Comparison of ENCODE assay signal across 16 cellular contexts in genomic region chr17:83196973-83197880, GRCh38.
A peak's percentile ranks its signal among the peaks of the same experiment; 100 is the strongest.
DNase-seq lines count a peak whose midpoint lies in the region; ATAC-seq, FAIRE-seq and TF ChIP-seq lines count a peak whose summit lies in the region.
"Had no signal": no experiment of that assay in that cellular context is flagged by ENCODE, and none has a peak within 500 bp of the region (broad histone marks: within the 10 kb centered on the region; RNA-seq: fewer than 3 reads in every experiment).

No MANE protein-coding gene starts in this region.

- POLR2A ChIA-PET in activated naive CD8-positive, alpha-beta T cell treated with anti-CD3 and anti-CD28 coated beads, Interleukin-2, amount 10 ng/mL, durations not matched to agents 7 days and 5 days (lab: Charles Lee), result no interaction called here

- peak; percentile 19 for DNase-seq in activated naive CD8-positive, alpha-beta T cell treated with anti-CD3 and anti-CD28 coated beads, Interleukin-2, amount 10 ng/mL, durations not matched to agents 7 days and 5 days
- DNase-seq in activated naive CD8-positive, alpha-beta T cell treated with anti-CD3 and anti-CD28 coated beads for 36 hours, result no peak
- peak; percentile 1 to 8 (median 6) for DNase-seq in body of pancreas
- DNase-seq in lower lobe of right lung, result peak; percentile 42
- DNase-seq in urothelium cell line (ENCODE audit: low spot score), result no peak
- no peak for DNase-seq in Calu3
- no peak for DNase-seq in Karpas-422
- DNase-seq in DMS53 treated with DMSO at 0.1 percent for 48 hours (lab: John Stamatoyannopoulos, UW; ENCODE audit: unreplicated experiment), result no peak
- DNase-seq: CD4-positive, alpha-beta T cell; endodermal cell; H9; hippocampal formation; NCI-H1417; NCI-H82 had no signal

- no peak overlapping the region for H3K9ac ChIP-seq in Karpas-422 (ENCODE audit: low read length)
- H3K9ac ChIP-seq: parathyroid adenoma had no signal

- H3K36me3 ChIP-seq in body of pancreas (replicated peaks in 1 of 2; ENCODE audit: insufficient read depth in 1 of 2, low read depth in 2 of 2), result no peaks in the 10 kb centered on the region
- no peaks in the 10 kb centered on the region for H3K36me3 ChIP-seq in lower lobe of right lung
- no peaks in the 10 kb centered on the region for H3K36me3 ChIP-seq in Karpas-422 (ENCODE audit: insufficient read depth, low read length)

- H3K4me3 ChIP-seq in body of pancreas, result no peak overlapping the region
- H3K4me3 ChIP-seq in lower lobe of right lung, result no peak overlapping the region
- no peak overlapping the region for H3K4me3 ChIP-seq in Karpas-422 (ENCODE audit: low read length)

- H3K9me3 ChIP-seq in body of pancreas (no peaks in the 10 kb centered on the region), lower lobe of right lung (no peaks in the 10 kb centered on the region), Karpas-422 (ENCODE audit: low read length) (no peaks in the 10 kb centered on the region)

- no peaks in the 10 kb centered on the region for H3K36me3 Mint-ChIP-seq in activated naive CD8-positive, alpha-beta T cell treated with anti-CD3 and anti-CD28 coated beads, Interleukin-2, amount 10 ng/mL, durations not matched to agents 7 days and 5 days
- no peaks in the 10 kb centered on the region for H3K36me3 Mint-ChIP-seq in activated naive CD8-positive, alpha-beta T cell treated with anti-CD3 and anti-CD28 coated beads for 36 hours
- H3K36me3 Mint-ChIP-seq in Calu3 (ENCODE audit: insufficient read depth, unreplicated experiment), result no peaks in the 10 kb centered on the region
- H3K36me3 Mint-ChIP-seq: type B pancreatic cell had no signal

- H3K4me1 ChIP-seq in body of pancreas, result no peaks in the 10 kb centered on the region
- H3K4me1 ChIP-seq in lower lobe of right lung, result peaks cover 54% of the 10 kb centered on the region
- H3K4me1 ChIP-seq in Karpas-422 (ENCODE audit: low read length), result peaks cover 22% of the 10 kb centered on the region

- no peaks in the 10 kb centered on the region for H3K9me3 Mint-ChIP-seq in activated naive CD8-positive, alpha-beta T cell treated with anti-CD3 and anti-CD28 coated beads, Interleukin-2, amount 10 ng/mL, durations not matched to agents 7 days and 5 days
- no peaks in the 10 kb centered on the region for H3K9me3 Mint-ChIP-seq in activated naive CD8-positive, alpha-beta T cell treated with anti-CD3 and anti-CD28 coated beads for 36 hours
- H3K9me3 Mint-ChIP-seq in Calu3 (ENCODE audit: low read depth, unreplicated experiment), result no peaks in the 10 kb centered on the region
- H3K9me3 Mint-ChIP-seq: CD4-positive, alpha-beta T cell; type B pancreatic cell had no signal

- peak overlapping the region; percentile 45 for H3K4me3 Mint-ChIP-seq in activated naive CD8-positive, alpha-beta T cell treated with anti-CD3 and anti-CD28 coated beads, Interleukin-2, amount 10 ng/mL, durations not matched to agents 7 days and 5 days
- H3K4me3 Mint-ChIP-seq in activated naive CD8-positive, alpha-beta T cell treated with anti-CD3 and anti-CD28 coated beads for 36 hours, result no peak overlapping the region
- H3K4me3 Mint-ChIP-seq in Calu3 (ENCODE audit: low read depth, unreplicated experiment), result no peak overlapping the region
- H3K4me3 Mint-ChIP-seq: endodermal cell, H9, type B pancreatic cell had no signal

- H3K27ac Mint-ChIP-seq in activated naive CD8-positive, alpha-beta T cell treated with anti-CD3 and anti-CD28 coated beads, Interleukin-2, amount 10 ng/mL, durations not matched to agents 7 days and 5 days, result no peak overlapping the region
- H3K27ac Mint-ChIP-seq in activated naive CD8-positive, alpha-beta T cell treated with anti-CD3 and anti-CD28 coated beads for 36 hours, result no peak overlapping the region
- no peak overlapping the region for H3K27ac Mint-ChIP-seq in Calu3 (ENCODE audit: unreplicated experiment)
- H3K27ac Mint-ChIP-seq: CD4-positive, alpha-beta T cell; endodermal cell; H9; type B pancreatic cell had no signal

- H3K27me3 ChIP-seq in body of pancreas (no peaks in the 10 kb centered on the region), lower lobe of right lung (ENCODE audit: low read depth) (no peaks in the 10 kb centered on the region), Karpas-422 (ENCODE audit: low read length) (no peaks in the 10 kb centered on the region)

- no peaks in the 10 kb centered on the region for H3K79me2 ChIP-seq in Karpas-422 (ENCODE audit: low read length)
- H3K79me2 ChIP-seq: parathyroid adenoma had no signal

- peak; percentile 58 for FAIRE-seq in urothelium cell line (lab: Jason Lieb, UNC)

- H4K20me1 ChIP-seq in Karpas-422 (ENCODE audit: insufficient read depth, low read depth, low read length), result no peaks in the 10 kb centered on the region

- ATAC-seq in activated naive CD8-positive, alpha-beta T cell treated with anti-CD3 and anti-CD28 coated beads, Interleukin-2, amount 10 ng/mL, durations not matched to agents 7 days and 5 days (ENCODE audit: low read depth), result no peak
- no peak for ATAC-seq in body of pancreas
- ATAC-seq in lower lobe of right lung, result no peak

- TF ChIP-seq CTCF in body of pancreas (IDR thresholded peaks at IDR 0.05) (no peak), lower lobe of right lung (IDR thresholded peaks at IDR 0.05) (no peak), Calu3 (IDR thresholded peaks at IDR 0.05; ENCODE audit: unreplicated experiment) (no peak)

- H3K27ac ChIP-seq in body of pancreas (no peak overlapping the region), lower lobe of right lung (no peak overlapping the region), Karpas-422 (ENCODE audit: low read length) (no peak overlapping the region)
- H3K27ac ChIP-seq: parathyroid adenoma had no signal

- H2AFZ ChIP-seq in Karpas-422 (ENCODE audit: low read length), result no peak overlapping the region
- H2AFZ ChIP-seq: parathyroid adenoma had no signal

- no peaks in the 10 kb centered on the region for H3K9me2 ChIP-seq in Karpas-422 (replicated peaks; ENCODE audit: insufficient read depth, low read length)

- 81 to 83% methylated on average over 17 to 24 of the region's 24 CpGs for WGBS in body of pancreas, 2 donors

- TF ChIP-seq POLR2A in body of pancreas (IDR thresholded peaks at IDR 0.05), result no peak

- CTCF ChIA-PET in Calu3 (lab: Charles Lee), result no interaction called here

- BruUV-seq in Calu3 (replicated peaks; lab: Mats Ljungman, UMichigan), result no TSS peak

- H3K27me3 Mint-ChIP-seq in activated naive CD8-positive, alpha-beta T cell treated with anti-CD3 and anti-CD28 coated beads, Interleukin-2, amount 10 ng/mL, durations not matched to agents 7 days and 5 days, result no peaks in the 10 kb centered on the region
- no peaks in the 10 kb centered on the region for H3K27me3 Mint-ChIP-seq in activated naive CD8-positive, alpha-beta T cell treated with anti-CD3 and anti-CD28 coated beads for 36 hours
- peaks cover 16% of the 10 kb centered on the region for H3K27me3 Mint-ChIP-seq in Calu3 (ENCODE audit: unreplicated experiment)
- H3K27me3 Mint-ChIP-seq: type B pancreatic cell had no signal

- no peak overlapping the region for H3K4me2 ChIP-seq in Karpas-422 (ENCODE audit: low read depth, low read length, poor library complexity, severe bottlenecking)

- peaks cover 40% of the 10 kb centered on the region for H3K4me1 Mint-ChIP-seq in activated naive CD8-positive, alpha-beta T cell treated with anti-CD3 and anti-CD28 coated beads, Interleukin-2, amount 10 ng/mL, durations not matched to agents 7 days and 5 days
- H3K4me1 Mint-ChIP-seq in activated naive CD8-positive, alpha-beta T cell treated with anti-CD3 and anti-CD28 coated beads for 36 hours, result peaks cover 45% of the 10 kb centered on the region
- H3K4me1 Mint-ChIP-seq in Calu3 (ENCODE audit: low read depth, unreplicated experiment), result no peaks in the 10 kb centered on the region
- H3K4me1 Mint-ChIP-seq: endodermal cell had no signal

- intact Hi-C loops in body of pancreas (cut with DNase I) (no loop called here), lower lobe of right lung (cut with DNase I) (no loop called here), Calu3 (cut with micrococcal nuclease; ENCODE audit: unreplicated experiment) (no loop called here)

Comparison
In these comparisons a context has a peak if more than half of its experiments do, and no peak if none do; other contexts are left out.
1. DNase-seq: peak in activated naive CD8-positive, alpha-beta T cell treated with anti-CD3 and anti-CD28 coated beads, Interleukin-2, amount 10 ng/mL, durations not matched to agents 7 days and 5 days (single experiment), body of pancreas (4 of 4) and lower lobe of right lung (single experiment); none in activated naive CD8-positive, alpha-beta T cell treated with anti-CD3 and anti-CD28 coated beads for 36 hours (single experiment), urothelium cell line (single experiment), Calu3 (single experiment), Karpas-422 (single experiment) and DMS53 treated with DMSO at 0.1 percent for 48 hours (single experiment).